8 cellular contexts compared by ENCODE assay signal in genomic region chr14:76152333-76152681, GRCh38. TPM values are rescaled to one million over a fixed set of nuclear protein-coding genes. Genes with fewer than 3 reads are reported as not detected.
DNase-seq lines count a peak whose midpoint lies in the region; ATAC-seq and TF ChIP-seq lines count a peak whose summit lies in the region.

No MANE protein-coding gene starts in this region.

- TF ChIP-seq CTCF in omental fat pad (IDR thresholded peaks at IDR 0.05) (no peak), thoracic aorta (IDR thresholded peaks at IDR 0.05) (no peak)

- H3K36me3 ChIP-seq in SJSA1 (peaks cover 46% of the 10 kb centered on the region), thoracic aorta (peaks cover 7% of the 10 kb centered on the region)

- H3K9me3 ChIP-seq in SJSA1 (replicated peaks), result no peaks in the 10 kb centered on the region
- no peaks in the 10 kb centered on the region for H3K9me3 ChIP-seq in thoracic aorta

- peak; percentile 64 for ATAC-seq in GM19438 (IDR thresholded peaks at IDR 0.05; ENCODE audit: low read depth, unreplicated experiment)
- ATAC-seq in HG03565 (IDR thresholded peaks at IDR 0.05; ENCODE audit: unreplicated experiment), result peak; percentile 63
- peak; percentile 95 for ATAC-seq in omental fat pad (ENCODE audit: low FRiP score)
- peak; percentile 86 for ATAC-seq in thoracic aorta (ENCODE audit: insufficient number of reproducible peaks, low FRiP score, low read depth)

- H3K27ac ChIP-seq in SJSA1 (peak overlapping the region; percentile 89), thoracic aorta (peak overlapping the region; percentile 73 to 84)

- H3K4me3 ChIP-seq in SJSA1 (peak overlapping the region; percentile 81), thoracic aorta (peak overlapping the region; percentile 87)

- peaks cover 28% of the 10 kb centered on the region for H3K4me1 ChIP-seq in SJSA1 (replicated peaks)
- H3K4me1 ChIP-seq in thoracic aorta (ENCODE audit: control insufficient read depth in 1 of 2, low read depth in 2 of 2), result peaks cover 45 to 49% of the 10 kb centered on the region in 2 donors

- H3K27me3 ChIP-seq in SJSA1 (replicated peaks) (no peaks in the 10 kb centered on the region), thoracic aorta (replicated peaks; ENCODE audit: insufficient read depth) (no peaks in the 10 kb centered on the region)

- peak; percentile 71 for DNase-seq in COLO668 (lab: John Stamatoyannopoulos, UW; ENCODE audit: unreplicated experiment)
- peak in 1 of 2 experiments; percentile 84 for DNase-seq in SJSA1 (ENCODE audit: low read depth in 1 of 2, low spot score in 2 of 2)
- peak; percentile 78 for DNase-seq in activated naive CD4-positive, alpha-beta T cell treated with Interleukin-2 at 50 U/mL for 16 hours
- DNase-seq in germinal center (ENCODE audit: low spot score), result peak; percentile 52
- peak; percentile 45 for DNase-seq in omental fat pad (ENCODE audit: low spot score)
- peak; percentile 47 for DNase-seq in thoracic aorta (ENCODE audit: low spot score)

RNA-seq across cellular contexts. Expression of gene GPATCH2L, which starts 0.6 kb away (rescaled TPM):
- 41.7 and 46.3 TPM in 2 replicates for total RNA-seq in SJSA1 (2014; rRNA removed; shearing (Covaris generic))
- total RNA-seq in omental fat pad, result 10 to 100 TPM; 29.1 to 66.7 (median 50.7) TPM
- 100 to 1,000 TPM in 1 of 2 donors, 10 to 100 TPM in 1; 29.9 to 124 TPM for total RNA-seq in thoracic aorta
